2 cellular contexts compared by ENCODE assay signal in genomic region chr9:137631608-137632431, GRCh38.
A peak's percentile ranks its signal among the peaks of the same experiment; 100 is the strongest.
TF ChIP-seq lines count a peak whose summit lies in the region.

No MANE protein-coding gene starts in this region.

TF ChIP-seq in HepG2, 621 proteins besides CTCF, POLR2A, EP300 and RAD21:
- TF ChIP-seq ZNF121 (CRISPR knock-in tag; IDR thresholded peaks at IDR 0.05), result peak; percentile 92
- TF ChIP-seq ZNF703 (CRISPR knock-in tag; IDR thresholded peaks at IDR 0.05; ENCODE audit: borderline replicate concordance), result no peak
TF ChIP-seq in HepG2: peak in this region for 1.

TF ChIP-seq in WTC11, 78 proteins besides CTCF, POLR2A, EP300 and RAD21:
- TF ChIP-seq GRHL2 (CRISPR knock-in tag; IDR thresholded peaks at IDR 0.05; ENCODE audit: insufficient replicate concordance, severe bottlenecking), result no peak
- TF ChIP-seq ERG (CRISPR knock-in tag; IDR thresholded peaks at IDR 0.05), result no peak
- TF ChIP-seq ELF4 (CRISPR knock-in tag; IDR thresholded peaks at IDR 0.05; ENCODE audit: low read depth), result no peak
- no peak for TF ChIP-seq FOXK1 (CRISPR knock-in tag; IDR thresholded peaks at IDR 0.05)
- no peak for TF ChIP-seq ATF3 (CRISPR knock-in tag; conservative IDR thresholded peaks at IDR 0.05)
- no peak for TF ChIP-seq RORB (CRISPR knock-in tag; IDR thresholded peaks at IDR 0.05)
- no peak for TF ChIP-seq TEAD4 (CRISPR knock-in tag; IDR thresholded peaks at IDR 0.05)
- no peak for TF ChIP-seq FOXP4 (CRISPR knock-in tag; IDR thresholded peaks at IDR 0.05)
- TF ChIP-seq NR3C1 (CRISPR knock-in tag; conservative IDR thresholded peaks at IDR 0.05; ENCODE audit: low read depth), result no peak
- TF ChIP-seq ZNF512 (CRISPR knock-in tag; IDR thresholded peaks at IDR 0.05; ENCODE audit: borderline replicate concordance), result no peak
- no peak for TF ChIP-seq USF2 (CRISPR knock-in tag; IDR thresholded peaks at IDR 0.05)
- no peak for TF ChIP-seq ZNF317 (CRISPR knock-in tag; IDR thresholded peaks at IDR 0.05; ENCODE audit: borderline replicate concordance, low read depth)
- no peak for TF ChIP-seq CREM (CRISPR knock-in tag; IDR thresholded peaks at IDR 0.05)
- TF ChIP-seq KAT7 (CRISPR knock-in tag; IDR thresholded peaks at IDR 0.05; ENCODE audit: borderline replicate concordance), result no peak
